11 cellular contexts compared by ENCODE assay signal in genomic region chr21:25103500-25104207, GRCh38.
"Had no signal": no experiment of that assay in that cellular context is flagged by ENCODE, and none has a peak within 500 bp of the region (broad histone marks: within the 10 kb centered on the region; RNA-seq: fewer than 3 reads in every experiment).

No MANE protein-coding gene starts in this region.

- H3K4me3 ChIP-seq: neural progenitor cell, psoas muscle had no signal

- ATAC-seq: left lobe of liver, psoas muscle, sciatic nerve had no signal

- H3K27ac ChIP-seq: neural progenitor cell, psoas muscle had no signal

- DNase-seq: activated CD4-positive, alpha-beta T cell treated with anti-CD3 and anti-CD28 coated beads, Interleukin-2, amount 10 ng/mL, durations not matched to agents 7 days and 5 days; activated CD4-positive, CD25-positive, alpha-beta regulatory T cell; activated naive CD8-positive, alpha-beta T cell treated with anti-CD3 and anti-CD28 coated beads for 36 hours; amygdala; endodermal cell; naive B cell; psoas muscle; stimulated activated CD4-positive, alpha-beta T cell treated with anti-CD3 and anti-CD28 coated beads, Interleukin-1b, Interleukin-23, amount 100 ng/mL, for 48 hours had no signal
